In the genomic region with DNA sequence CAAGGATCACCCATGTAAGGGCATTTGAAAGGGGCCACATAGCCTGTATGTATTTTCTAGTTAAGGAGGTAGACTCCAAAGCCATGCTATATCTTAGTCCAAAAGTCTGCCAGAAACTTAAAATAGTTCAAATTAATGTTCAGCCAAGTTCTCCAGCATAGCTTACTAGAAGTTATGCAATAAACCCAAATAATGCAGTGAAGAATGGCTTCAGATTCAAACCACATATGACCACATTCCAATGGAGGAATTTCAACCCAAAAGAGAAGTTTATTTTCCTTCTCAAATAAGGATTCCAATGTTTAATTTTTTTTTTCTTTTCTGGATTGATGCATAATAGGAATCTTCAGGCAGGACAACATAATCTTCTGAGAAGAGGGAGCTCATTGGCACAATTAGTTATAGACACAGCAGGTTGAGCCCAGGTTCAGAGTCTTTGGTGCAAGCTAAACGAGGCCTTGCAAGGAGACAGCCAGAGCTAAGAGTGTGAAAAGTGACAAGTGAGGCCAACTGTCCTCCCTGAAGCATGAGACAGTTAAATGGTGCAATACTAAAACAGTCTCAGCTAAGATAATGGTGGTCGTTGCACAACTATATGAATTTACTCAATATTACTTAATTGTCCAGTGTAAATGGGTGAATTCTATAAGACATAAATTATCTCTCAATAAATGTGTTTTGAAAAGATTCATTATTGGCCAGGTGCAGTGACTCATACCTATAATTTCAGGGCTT, we compare ENCODE assay signal across 25 cellular contexts.
A peak's percentile ranks its signal among the peaks of the same experiment; 100 is the strongest.
DNase-seq lines count a peak whose midpoint lies in the region; ATAC-seq and TF ChIP-seq lines count a peak whose summit lies in the region.
"Had no signal": no experiment of that assay in that cellular context is flagged by ENCODE, and none has a peak within 500 bp of the region (broad histone marks: within the 10 kb centered on the region; RNA-seq: fewer than 3 reads in every experiment).

No MANE protein-coding gene starts in this region.

- H3K36me3 ChIP-seq in fibroblast of lung (ENCODE audit: control insufficient read depth, insufficient read depth, low read length): no peaks in the 10 kb centered on the region
- H3K36me3 ChIP-seq: BLaER1, HAP-1, MG63 had no signal

- no peaks in the 10 kb centered on the region for H3K9me3 ChIP-seq in fibroblast of lung (ENCODE audit: control insufficient read depth, insufficient read depth, low read depth, low read length)
- H3K9me3 ChIP-seq: BLaER1, HAP-1, MG63 had no signal

- H4K20me1 ChIP-seq in fibroblast of lung (ENCODE audit: control insufficient read depth, extremely low read depth, insufficient read depth, low read length): no peaks in the 10 kb centered on the region
- H4K20me1 ChIP-seq: BLaER1 had no signal

- POLR2A ChIA-PET in GM10248 (lab: Yijun Ruan, JAX): no interaction called here

- no peak overlapping the region for H2AFZ ChIP-seq in fibroblast of lung (ENCODE audit: low read length)
- H2AFZ ChIP-seq: GM23338, PC-9 had no signal

- TF ChIP-seq CTCF in HL-60 (IDR thresholded peaks at IDR 0.05; ENCODE audit: insufficient read depth, low read length): no peak
- no peak for TF ChIP-seq CTCF in fibroblast of lung (conservative IDR thresholded peaks at IDR 0.05 in 1 of 2, IDR thresholded peaks at IDR 0.05 in 1 of 2; ENCODE audit: low read depth in 1 of 2, low read length in 2 of 2)
- TF ChIP-seq CTCF in GM10248 (IDR thresholded peaks at IDR 0.05; ENCODE audit: control extremely low read depth, extremely low read depth, low read depth, missing control alignments): no peak

- no peaks in the 10 kb centered on the region for H3K27me3 ChIP-seq in HL-60 (ENCODE audit: insufficient read depth, poor library complexity, severe bottlenecking)
- no peaks in the 10 kb centered on the region for H3K27me3 ChIP-seq in fibroblast of lung (ENCODE audit: control insufficient read depth, insufficient read depth, low read length)
- H3K27me3 ChIP-seq: BLaER1, MG63 had no signal

- H3K27ac ChIP-seq in HL-60 (replicated peaks) (peak overlapping the region; percentile 35), fibroblast of lung (ENCODE audit: insufficient read depth, low read length) (no peak overlapping the region)
- H3K27ac ChIP-seq: BLaER1, PC-9, SK-N-MC had no signal

- DNase-seq in GM03348 (ENCODE audit: low spot score) (peak; percentile 58), HL-60 (ENCODE audit: low read depth in 1 of 2, low spot score in 1 of 2) (peak; percentile 8 to 29), NOMO-1 (lab: John Stamatoyannopoulos, UW; ENCODE audit: unreplicated experiment in 2 of 2) (peak; percentile 78 to 83), fibroblast of lung (ENCODE audit: low read depth in 2 of 2) (peak; percentile 13 to 51), GM10248 (ENCODE audit: extremely low spot score) (no peak)
- DNase-seq in stimulated activated CD4-positive, alpha-beta T cell treated with anti-CD3 and anti-CD28 coated beads, Interleukin-2, amount 100 ng/mL, for 48 hours: no peak
- DNase-seq in activated CD4-positive, alpha-beta T cell treated with anti-CD3 and anti-CD28 coated beads, Interleukin-2, amount 50 U/mL, for 1 hour: no peak
- DNase-seq: Caco-2; CD4-positive, alpha-beta T cell; DMS 273 treated with DMSO at 0.1 percent for 48 hours; DMS79 treated with DMSO at 0.1 percent for 48 hours; MG63; NCI-H1694 treated with DMSO at 0.1 percent for 48 hours; NCI-H2081 treated with DMSO at 0.1 percent for 48 hours; NCI-H2171 treated with DMSO at 0.1 percent for 48 hours; NCI-H524 treated with DMSO at 0.1 percent for 48 hours; PC-9; RPMI8226; SHP77; SW 1271 had no signal

- no peaks in the 10 kb centered on the region for H3K4me1 ChIP-seq in fibroblast of lung (ENCODE audit: control insufficient read depth, extremely low read depth, insufficient read depth, low read length)
- H3K4me1 ChIP-seq: BLaER1, Caco-2, HAP-1 had no signal

- no peaks in the 10 kb centered on the region for H3K79me2 ChIP-seq in fibroblast of lung (ENCODE audit: control insufficient read depth, insufficient read depth, low read length)

- CTCF ChIA-PET in GM10248 (lab: Yijun Ruan, JAX): interaction anchor here (1.1 to 1.4 kb wide), 2 partner anchors 12 to 15 kb away, joined by 3 read pairs; no protein-coding TSS in a partner anchor

- no peak overlapping the region for H3K4me3 ChIP-seq in HL-60 (replicated peaks; ENCODE audit: insufficient read depth, low read length)
- H3K4me3 ChIP-seq in fibroblast of lung (replicated peaks in 1 of 4; ENCODE audit: control extremely low read depth in 1 of 4, insufficient read depth in 1 of 4, low read depth in 3 of 4, low read length in 4 of 4): no peak overlapping the region
- H3K4me3 ChIP-seq: BLaER1, GM23338, HAP-1, MG63, PC-9, SK-N-MC had no signal

- no peak for ATAC-seq in HG03159 (IDR thresholded peaks at IDR 0.05; ENCODE audit: unreplicated experiment)
- ATAC-seq: GM23338 had no signal

- H3K4me2 ChIP-seq in fibroblast of lung (ENCODE audit: extremely low read depth, insufficient read depth, low read length): no peak overlapping the region
- H3K4me2 ChIP-seq: BLaER1, GM23338, PC-9 had no signal

- H3K9ac ChIP-seq in fibroblast of lung (ENCODE audit: insufficient read depth, low read length): no peak overlapping the region
- H3K9ac ChIP-seq: BLaER1 had no signal

Comparison
In these comparisons a context has a peak if more than half of its experiments do, and no peak if none do; other contexts are left out.
1. DNase-seq: peak in GM03348 (single experiment), HL-60 (2 of 2), NOMO-1 (2 of 2) and fibroblast of lung (2 of 2); none in stimulated activated CD4-positive, alpha-beta T cell treated with anti-CD3 and anti-CD28 coated beads, Interleukin-2, amount 100 ng/mL, for 48 hours (0 of 2), activated CD4-positive, alpha-beta T cell treated with anti-CD3 and anti-CD28 coated beads, Interleukin-2, amount 50 U/mL, for 1 hour (single experiment) and GM10248 (single experiment).